ENCODE assay signal across 4 cellular contexts in the genomic region with DNA sequence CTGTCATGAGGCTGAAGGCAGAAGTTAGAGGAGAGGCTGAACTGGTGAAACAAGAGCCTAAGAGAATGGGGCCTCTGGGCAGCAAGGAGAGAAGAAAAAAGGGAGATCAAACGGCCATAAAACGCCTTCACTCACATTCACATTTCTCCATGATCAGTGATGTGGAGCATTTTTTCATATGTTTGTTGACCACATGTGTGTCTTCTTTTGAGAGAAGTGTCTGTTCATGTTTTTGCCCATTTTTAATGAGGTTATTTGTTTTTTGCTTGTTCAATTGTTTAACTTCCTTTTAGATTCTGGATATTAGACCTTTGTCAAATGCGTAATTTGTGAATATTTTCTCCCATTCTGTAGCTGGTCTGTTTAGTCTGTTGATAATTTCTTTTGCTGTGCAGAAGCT.
TF ChIP-seq lines count a peak whose summit lies in the region.

No MANE protein-coding gene starts in this region.

TF ChIP-seq in GM23338, 12 proteins besides CTCF, POLR2A, EP300 and RAD21 (continued from another document and continues in another):
- TF ChIP-seq ZNF331 (CRISPR knock-in tag; IDR thresholded peaks at IDR 0.05; ENCODE audit: low read depth) (no peak), EZH2phosphoT487 (IDR thresholded peaks at IDR 0.05; ENCODE audit: unreplicated experiment) (no peak), REST (IDR thresholded peaks at IDR 0.05; ENCODE audit: unreplicated experiment) (no peak), JUNB (IDR thresholded peaks at IDR 0.05; ENCODE audit: unreplicated experiment) (no peak), STAT1 (IDR thresholded peaks at IDR 0.05; ENCODE audit: unreplicated experiment) (no peak), EZH2 (IDR thresholded peaks at IDR 0.05; ENCODE audit: low read depth, unreplicated experiment) (no peak), ETS1 (IDR thresholded peaks at IDR 0.05) (no peak), ZNF114 (CRISPR knock-in tag; IDR thresholded peaks at IDR 0.05) (no peak), POLR2AphosphoS5 (IDR thresholded peaks at IDR 0.05; ENCODE audit: low read depth) (no peak), NANOG (IDR thresholded peaks at IDR 0.05; ENCODE audit: borderline replicate concordance) (no peak)

TF ChIP-seq in HEK293, 187 proteins besides CTCF, POLR2A, EP300 and RAD21 (continued from another document):
- TF ChIP-seq ZSCAN5A (tag by site-specific recombination; IDR thresholded peaks at IDR 0.05), result no peak

TF ChIP-seq in K562, 482 proteins besides CTCF, POLR2A, EP300 and RAD21:
- TF ChIP-seq AFF1 (IDR thresholded peaks at IDR 0.05; ENCODE audit: low read depth in 1 of 2, partially characterized antibody in 2 of 2), result peak in 1 of 2 experiments; percentile 98
- TF ChIP-seq ZBTB5 (IDR thresholded peaks at IDR 0.05), result no peak

TF ChIP-seq in SK-N-SH treated with all-trans-retinoic acid at 6 μM for 48 hours, 23 proteins besides CTCF, POLR2A, EP300 and RAD21 (continued from another document):
- TF ChIP-seq PATZ1 (CRISPR knock-in tag; IDR thresholded peaks at IDR 0.05; ENCODE audit: borderline replicate concordance) (no peak), TSHZ2 (CRISPR knock-in tag; IDR thresholded peaks at IDR 0.05) (no peak), BACH2 (CRISPR knock-in tag; IDR thresholded peaks at IDR 0.05; ENCODE audit: borderline replicate concordance) (no peak), SNAI2 (CRISPR knock-in tag; IDR thresholded peaks at IDR 0.05) (no peak), ISL1 (CRISPR knock-in tag; IDR thresholded peaks at IDR 0.05) (no peak), GLIS3 (CRISPR knock-in tag; IDR thresholded peaks at IDR 0.05) (no peak), ZNF70 (CRISPR knock-in tag; IDR thresholded peaks at IDR 0.05) (no peak)
